ENCODE assay signal across 8 cellular contexts in the genomic region with DNA sequence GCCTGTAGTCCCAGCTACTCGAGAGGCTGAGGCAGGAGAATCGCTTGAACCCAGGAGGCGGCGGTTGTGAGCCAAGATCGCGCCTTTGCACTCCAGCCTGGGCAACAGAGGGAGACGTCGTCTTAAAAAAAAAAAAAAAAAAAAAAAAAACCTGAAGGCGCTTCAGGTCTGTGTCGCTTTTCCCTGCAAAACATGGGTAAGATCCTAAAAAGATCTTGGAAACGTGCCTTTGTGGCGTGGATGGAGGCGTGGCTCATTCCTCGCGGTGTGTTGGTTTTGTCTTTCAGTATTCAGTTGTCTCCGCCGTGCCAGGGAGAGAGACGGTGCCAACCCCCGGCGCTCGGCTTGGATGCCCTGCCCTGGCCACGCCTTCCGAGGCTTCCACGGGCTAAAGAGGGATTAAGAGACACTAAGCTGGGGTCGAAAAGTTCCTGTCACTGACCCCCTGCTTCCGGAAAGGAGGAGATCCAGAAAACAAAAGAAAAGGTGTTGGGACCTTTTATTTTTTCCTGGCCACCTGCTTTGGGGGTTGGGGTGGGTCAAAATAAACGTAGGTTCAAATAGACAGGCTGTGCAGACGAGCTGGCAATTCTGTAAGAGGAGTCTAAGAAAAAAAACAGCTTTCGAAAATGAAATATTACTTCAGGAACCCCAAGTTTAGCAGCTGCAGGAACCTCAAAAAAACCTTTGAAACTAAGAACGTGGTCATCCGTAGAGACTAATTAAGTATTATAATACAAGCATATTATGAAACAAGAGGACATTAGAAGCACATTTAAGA. TPM values are rescaled to one million over a fixed set of nuclear protein-coding genes. Genes with fewer than 3 reads are reported as not detected.
DNase-seq lines count a peak whose midpoint lies in the region; ATAC-seq and TF ChIP-seq lines count a peak whose summit lies in the region.

No MANE protein-coding gene starts in this region.

- no peaks in the 10 kb centered on the region for H3K36me3 ChIP-seq in neutrophil

- H3K4me1 ChIP-seq in H9 (ENCODE audit: insufficient read depth, low read length) (no peaks in the 10 kb centered on the region; the same call in 1 of the 2 replicates), neutrophil (ENCODE audit: control insufficient read depth in 1 of 2, insufficient read depth in 1 of 2, low read depth in 1 of 2, low read length in 1 of 2) (peaks cover 20 to 24% of the 10 kb centered on the region in 2 experiments)

- TF ChIP-seq CTCF in H9 (conservative IDR thresholded peaks at IDR 0.05) (no peak), fibroblast of the aortic adventitia (IDR thresholded peaks at IDR 0.05; ENCODE audit: insufficient read depth, low read length) (no peak), neutrophil (IDR thresholded peaks at IDR 0.05) (no peak)

- DNase-seq in D341Med (ENCODE audit: low spot score) (peak; percentile 71), H9 (peak; percentile 50), NCI-H526 (lab: John Stamatoyannopoulos, UW) (peak; percentile 79 to 91), activated T-cell treated with anti-CD3 and anti-CD28 coated beads for 48 hours (ENCODE audit: low read depth) (peak; percentile 17), fibroblast of the aortic adventitia (ENCODE audit: low read depth) (peak; percentile 24), hepatic stellate cell (ENCODE audit: low spot score) (no peak)

- H3K14ac ChIP-seq in H9 (ENCODE audit: insufficient read depth, low read length) = no peak overlapping the region

- H3K79me2 ChIP-seq in H9 (ENCODE audit: insufficient read depth, low read length) = no peaks in the 10 kb centered on the region; the same call in 1 of the 2 replicates

- H2BK15ac ChIP-seq in H9 (ENCODE audit: low read depth, low read length) = no peak overlapping the region

- H3K23ac ChIP-seq in H9 (ENCODE audit: insufficient read length, low read depth, low read length) = no peak overlapping the region

- H2BK20ac ChIP-seq in H9 (ENCODE audit: low read depth, low read length, poor library complexity, severe bottlenecking) = no peak overlapping the region

- peak overlapping the region; percentile 76 for H3K4me3 ChIP-seq in fibroblast of the aortic adventitia (ENCODE audit: low read depth, low read length)
- peak overlapping the region; percentile 35 to 51 for H3K4me3 ChIP-seq in neutrophil (ENCODE audit: low read depth in 1 of 2, low read length in 1 of 2)

- H3K27me3 ChIP-seq in H9 (ENCODE audit: insufficient read depth, low read length) (no peaks in the 10 kb centered on the region), neutrophil (peaks cover 48% of the 10 kb centered on the region)

- H4K5ac ChIP-seq in H9 (ENCODE audit: insufficient read length, low read depth, low read length) = no peak overlapping the region

- H3K56ac ChIP-seq in H9 (ENCODE audit: insufficient read length, low read depth, low read length) = no peak overlapping the region

- H3K4me3 Mint-ChIP-seq in H9 = peak overlapping the region; percentile 94

- no peaks in the 10 kb centered on the region for H3K79me1 ChIP-seq in H9 (ENCODE audit: insufficient read depth, low read depth, low read length, poor library complexity, severe bottlenecking)

- no peaks in the 10 kb centered on the region for H3K9me3 ChIP-seq in H9 (ENCODE audit: control insufficient read depth, low read depth, low read length)
- no peaks in the 10 kb centered on the region for H3K9me3 ChIP-seq in neutrophil

- H2BK12ac ChIP-seq in H9 (ENCODE audit: insufficient read length, low read depth, low read length) = no peak overlapping the region

- H3K4me1 Mint-ChIP-seq in H9 = peaks cover 16 to 27% of the 10 kb centered on the region in 2 experiments

- no peak overlapping the region for H2AK5ac ChIP-seq in H9 (ENCODE audit: insufficient read length, low read length)

- peak overlapping the region; percentile 54 for H3K9ac ChIP-seq in H9 (ENCODE audit: extremely low read depth, insufficient read length, low read length)

- H3K27ac ChIP-seq in H9 (ENCODE audit: insufficient read length, low read depth, low read length) (no peak overlapping the region), neutrophil (no peak overlapping the region)

- H3K4me2 ChIP-seq in H9 (ENCODE audit: insufficient read depth, insufficient read length, low read length) = peak overlapping the region; percentile 97

- no CpG with 5 or more reads among the region's 31 CpGs for WGBS in H9 (ENCODE audit: extremely low coverage, insufficient read length, low lambda C conversion rate)

- peak overlapping the region; percentile 92 for H2AFZ ChIP-seq in H9 (ENCODE audit: low read length)

- H4K8ac ChIP-seq in H9 (replicated peaks; ENCODE audit: insufficient read length, low read depth, low read length) = no peak overlapping the region

- H3K4ac ChIP-seq in H9 (ENCODE audit: low read depth, low read length) = no peak overlapping the region

- H3K36me3 Mint-ChIP-seq in H9 (ENCODE audit: insufficient read depth in 1 of 3, low read depth in 3 of 3) = peaks cover 0 to 2% (median 0%) of the 10 kb centered on the region in 3 experiments; a peak in 1 of 7 replicates

- H3K27me3 Mint-ChIP-seq in H9 (ENCODE audit: low read depth) = peaks cover 17% of the 10 kb centered on the region

- no peak overlapping the region for H3T11ph ChIP-seq in H9 (ENCODE audit: low read length)

- peaks cover 13% of the 10 kb centered on the region for H3K23me2 ChIP-seq in H9 (ENCODE audit: insufficient read length, low read depth, low read length, poor library complexity, severe bottlenecking)

- no peak overlapping the region for H3K18ac ChIP-seq in H9 (ENCODE audit: insufficient read length, low read depth, low read length)

- no peak overlapping the region for H2BK5ac ChIP-seq in H9 (ENCODE audit: insufficient read length, low read length)

- ATAC-seq in HG03432 (IDR thresholded peaks at IDR 0.05; ENCODE audit: unreplicated experiment) = no peak

- peak overlapping the region; percentile 75 to 97 (median 95); a peak in 6 of 7 replicates for H3K27ac Mint-ChIP-seq in H9

- H4K20me1 ChIP-seq in H9 (ENCODE audit: control insufficient read depth, insufficient read depth, insufficient read length) = no peaks in the 10 kb centered on the region

- no peak overlapping the region for H4K91ac ChIP-seq in H9 (ENCODE audit: insufficient read length, low read depth, low read length)

- no peaks in the 10 kb centered on the region for H3K9me3 Mint-ChIP-seq in H9

- H2BK120ac ChIP-seq in H9 (ENCODE audit: low read depth, low read length, poor library complexity, severe bottlenecking) = no peak overlapping the region

RNA-seq across cellular contexts. Expression of a gene that starts 1.1 kb away (rescaled TPM):
- 22.7 and 24.0 TPM in 2 replicates for total RNA-seq in H9 (2021)
- total RNA-seq in fibroblast of the aortic adventitia (ENCODE audit: low replicate concordance) = 9.6 and 9.9 TPM in 2 replicates
